ENCODE assay signal across 9 cellular contexts in genomic region chr3:71658131-71658530, GRCh38.
DNase-seq lines count a peak whose midpoint lies in the region; ATAC-seq, FAIRE-seq and TF ChIP-seq lines count a peak whose summit lies in the region.
"Had no signal": no experiment of that assay in that cellular context is flagged by ENCODE, and none has a peak within 500 bp of the region (broad histone marks: within the 10 kb centered on the region; RNA-seq: fewer than 3 reads in every experiment).

No MANE protein-coding gene starts in this region.

- H3K27ac Mint-ChIP-seq in activated CD4-positive, alpha-beta T cell treated with anti-CD3 and anti-CD28 coated beads for 36 hours: no peak overlapping the region
- no peak overlapping the region for H3K27ac Mint-ChIP-seq in activated CD4-positive, alpha-beta T cell treated with anti-CD3 and anti-CD28 coated beads, Interleukin-2, amount 10 ng/mL, durations not matched to agents 24 days and 14 days

- intact Hi-C loops in activated CD4-positive, alpha-beta T cell treated with anti-CD3 and anti-CD28 coated beads for 36 hours (cut with DNase I, micrococcal nuclease): loop anchor here in 1 of 2 experiments (10.0 kb wide), 1 partner anchor 1593 kb away; no protein-coding TSS in a partner anchor
- intact Hi-C loops in activated CD4-positive, alpha-beta T cell treated with anti-CD3 and anti-CD28 coated beads, Interleukin-2, amount 10 ng/mL, durations not matched to agents 24 days and 14 days (cut with micrococcal nuclease): loop anchor here (10.0 kb wide), 1 partner anchor 593 kb away; no protein-coding TSS in a partner anchor

- no peaks in the 10 kb centered on the region for H4K20me1 ChIP-seq in keratinocyte (ENCODE audit: control insufficient read depth, extremely low read depth, insufficient read depth, low read length)

- H3K9me1 ChIP-seq in keratinocyte (ENCODE audit: control insufficient read depth, extremely low read depth, insufficient read depth, low read length): no peaks in the 10 kb centered on the region

- H3K4me1 Mint-ChIP-seq in activated CD4-positive, alpha-beta T cell treated with anti-CD3 and anti-CD28 coated beads for 36 hours: peaks cover 32% of the 10 kb centered on the region
- H3K4me1 Mint-ChIP-seq in activated CD4-positive, alpha-beta T cell treated with anti-CD3 and anti-CD28 coated beads, Interleukin-2, amount 10 ng/mL, durations not matched to agents 24 days and 14 days: peaks cover 7% of the 10 kb centered on the region

- CTCF ChIA-PET in activated CD4-positive, alpha-beta T cell treated with anti-CD3 and anti-CD28 coated beads for 36 hours (lab: Charles Lee): interaction anchor here (1.1 kb wide), 1 partner anchor 23 kb away, joined by 3 read pairs; no protein-coding TSS in a partner anchor

- H3K4me3 Mint-ChIP-seq in activated CD4-positive, alpha-beta T cell treated with anti-CD3 and anti-CD28 coated beads for 36 hours: no peak overlapping the region
- H3K4me3 Mint-ChIP-seq in activated CD4-positive, alpha-beta T cell treated with anti-CD3 and anti-CD28 coated beads, Interleukin-2, amount 10 ng/mL, durations not matched to agents 24 days and 14 days: no peak overlapping the region

- no peak overlapping the region for H3K27ac ChIP-seq in keratinocyte (ENCODE audit: control insufficient read depth, insufficient read depth, low read length)
- peak overlapping the region in 1 of 4 donors; percentile 40 for H3K27ac ChIP-seq in tibial nerve

- peaks cover 9% of the 10 kb centered on the region for H3K4me1 ChIP-seq in keratinocyte (ENCODE audit: control insufficient read depth, extremely low read depth, insufficient read depth, low read length)
- peaks cover 0 to 16% (median 0%) of the 10 kb centered on the region in 4 donors for H3K4me1 ChIP-seq in tibial nerve

- no peaks in the 10 kb centered on the region for H3K27me3 Mint-ChIP-seq in activated CD4-positive, alpha-beta T cell treated with anti-CD3 and anti-CD28 coated beads for 36 hours
- H3K27me3 Mint-ChIP-seq in activated CD4-positive, alpha-beta T cell treated with anti-CD3 and anti-CD28 coated beads, Interleukin-2, amount 10 ng/mL, durations not matched to agents 24 days and 14 days: no peaks in the 10 kb centered on the region

- peak; percentile 69 for FAIRE-seq in keratinocyte (lab: Jason Lieb, UNC)

- H3K27me3 ChIP-seq in keratinocyte (ENCODE audit: control insufficient read depth, extremely low read depth, insufficient read depth, low read length) (no peaks in the 10 kb centered on the region), tibial nerve (no peaks in the 10 kb centered on the region)

- H3K36me3 ChIP-seq in keratinocyte (ENCODE audit: control insufficient read depth in 2 of 2, extremely low read depth in 1 of 2, insufficient read depth in 2 of 2, low read length in 2 of 2) (no peaks in the 10 kb centered on the region), tibial nerve (no peaks in the 10 kb centered on the region)

- POLR2A ChIA-PET in activated CD4-positive, alpha-beta T cell treated with anti-CD3 and anti-CD28 coated beads for 36 hours (lab: Charles Lee): no interaction called here

- 44 to 45% methylated on average over 7 of the region's 7 CpGs for WGBS in tibial nerve, 2 donors

- H3K9me3 ChIP-seq in keratinocyte (ENCODE audit: control insufficient read depth, low read depth, low read length) (no peaks in the 10 kb centered on the region), tibial nerve (no peaks in the 10 kb centered on the region)

- no peaks in the 10 kb centered on the region for H3K9me3 Mint-ChIP-seq in activated CD4-positive, alpha-beta T cell treated with anti-CD3 and anti-CD28 coated beads for 36 hours (ENCODE audit: low read depth)
- no peaks in the 10 kb centered on the region for H3K9me3 Mint-ChIP-seq in activated CD4-positive, alpha-beta T cell treated with anti-CD3 and anti-CD28 coated beads, Interleukin-2, amount 10 ng/mL, durations not matched to agents 24 days and 14 days

- DNase-seq in activated CD4-positive, alpha-beta T cell treated with anti-CD3 and anti-CD28 coated beads for 36 hours: peak; percentile 41
- no peak for DNase-seq in activated CD4-positive, alpha-beta T cell treated with anti-CD3 and anti-CD28 coated beads, Interleukin-2, amount 10 ng/mL, durations not matched to agents 24 days and 14 days
- DNase-seq in astrocyte of the spinal cord (ENCODE audit: low read depth, low spot score) (peak; percentile 73), keratinocyte (ENCODE audit: low read depth, low spot score) (peak; percentile 41), tibial nerve (ENCODE audit: low spot score in 2 of 2) (peak; percentile 58 to 61), activated T-cell treated with anti-CD3 and anti-CD28 coated beads for 4 hours (no peak), KG1 (lab: John Stamatoyannopoulos, UW) (no peak)
- no peak for DNase-seq in activated T-cell treated with anti-CD3 and anti-CD28 coated beads, Interleukin-2, amount 50 U/mL, for 48 hours
- DNase-seq: activated naive CD4-positive, alpha-beta T cell had no signal

- TF ChIP-seq CTCF in astrocyte of the spinal cord (IDR thresholded peaks at IDR 0.05; ENCODE audit: low read depth, low read length) (no peak), keratinocyte (optimal IDR thresholded peaks at IDR 0.05 in 1 of 3, IDR thresholded peaks at IDR 0.05 in 1 of 3, conservative IDR thresholded peaks at IDR 0.05 in 1 of 3; ENCODE audit: extremely low read depth in 1 of 3, insufficient read depth in 2 of 3, low read length in 3 of 3) (no peak), tibial nerve (IDR thresholded peaks at IDR 0.05) (no peak)

- no peak for TF ChIP-seq POLR2A in tibial nerve (IDR thresholded peaks at IDR 0.05)

- H3K9ac ChIP-seq in keratinocyte (ENCODE audit: control insufficient read depth, extremely low read depth, insufficient read depth, low read length): no peak overlapping the region

- in situ Hi-C loops in astrocyte of the spinal cord (cut with HindIII; ENCODE audit: low sequenced_read_pairs): no loop called here

- no peak overlapping the region for H2AFZ ChIP-seq in keratinocyte (ENCODE audit: control insufficient read depth, low read length)

- ATAC-seq in activated CD4-positive, alpha-beta T cell treated with anti-CD3 and anti-CD28 coated beads for 36 hours: no peak

- dilution Hi-C loops in keratinocyte (cut with MboI; ENCODE audit: extremely low pct_ligation_motif_present, low sequenced_read_pairs): no loop called here

- peak; percentile 15 to 74 for TF ChIP-seq EP300 in tibial nerve (IDR thresholded peaks at IDR 0.05)

- no peaks in the 10 kb centered on the region for H3K79me2 ChIP-seq in keratinocyte (ENCODE audit: control insufficient read depth, insufficient read depth, low read length)

- H3K4me3 ChIP-seq in astrocyte of the spinal cord (ENCODE audit: low read depth, low read length): no peak overlapping the region
- no peak overlapping the region for H3K4me3 ChIP-seq in keratinocyte (ENCODE audit: control insufficient read depth in 2 of 3, extremely low read depth in 1 of 3, insufficient read depth in 2 of 3, low read depth in 1 of 3, low read length in 3 of 3)
- H3K4me3 ChIP-seq in tibial nerve: no peak overlapping the region

- no peaks in the 10 kb centered on the region for H3K36me3 Mint-ChIP-seq in activated CD4-positive, alpha-beta T cell treated with anti-CD3 and anti-CD28 coated beads for 36 hours (ENCODE audit: low read depth)
- peaks cover 1% of the 10 kb centered on the region for H3K36me3 Mint-ChIP-seq in activated CD4-positive, alpha-beta T cell treated with anti-CD3 and anti-CD28 coated beads, Interleukin-2, amount 10 ng/mL, durations not matched to agents 24 days and 14 days (ENCODE audit: low read depth)

- no peak overlapping the region for H3K4me2 ChIP-seq in keratinocyte (ENCODE audit: control insufficient read depth, extremely low read depth, insufficient read depth, low read depth, low read length)

Comparison
In these comparisons a context has a peak if more than half of its experiments do, and no peak if none do; other contexts are left out.
1. DNase-seq: peak in activated CD4-positive, alpha-beta T cell treated with anti-CD3 and anti-CD28 coated beads for 36 hours (single experiment), astrocyte of the spinal cord (single experiment), keratinocyte (single experiment) and tibial nerve (2 of 2); none in activated CD4-positive, alpha-beta T cell treated with anti-CD3 and anti-CD28 coated beads, Interleukin-2, amount 10 ng/mL, durations not matched to agents 24 days and 14 days (single experiment), activated T-cell treated with anti-CD3 and anti-CD28 coated beads, Interleukin-2, amount 50 U/mL, for 48 hours (0 of 2), activated T-cell treated with anti-CD3 and anti-CD28 coated beads for 4 hours (single experiment) and KG1 (single experiment).